Comparison of ENCODE assay signal across 1 cellular context in genomic region chr5:95283761-95284511, GRCh38.
A peak's percentile ranks its signal among the peaks of the same experiment; 100 is the strongest.
TF ChIP-seq lines count a peak whose summit lies in the region.

No MANE protein-coding gene starts in this region.

TF ChIP-seq in HEK293, 187 proteins besides CTCF, POLR2A, EP300 and RAD21 (continued from another document and continues in another):
- TF ChIP-seq ZSCAN4 (tag by site-specific recombination; IDR thresholded peaks at IDR 0.05): no peak
- TF ChIP-seq PRDM1 (tag by site-specific recombination; IDR thresholded peaks at IDR 0.05): no peak
- TF ChIP-seq ZNF747 (tag by site-specific recombination; IDR thresholded peaks at IDR 0.05): no peak
- TF ChIP-seq KLF1 (tag by site-specific recombination; IDR thresholded peaks at IDR 0.05): peak; percentile 78
- TF ChIP-seq, protein P1, sequence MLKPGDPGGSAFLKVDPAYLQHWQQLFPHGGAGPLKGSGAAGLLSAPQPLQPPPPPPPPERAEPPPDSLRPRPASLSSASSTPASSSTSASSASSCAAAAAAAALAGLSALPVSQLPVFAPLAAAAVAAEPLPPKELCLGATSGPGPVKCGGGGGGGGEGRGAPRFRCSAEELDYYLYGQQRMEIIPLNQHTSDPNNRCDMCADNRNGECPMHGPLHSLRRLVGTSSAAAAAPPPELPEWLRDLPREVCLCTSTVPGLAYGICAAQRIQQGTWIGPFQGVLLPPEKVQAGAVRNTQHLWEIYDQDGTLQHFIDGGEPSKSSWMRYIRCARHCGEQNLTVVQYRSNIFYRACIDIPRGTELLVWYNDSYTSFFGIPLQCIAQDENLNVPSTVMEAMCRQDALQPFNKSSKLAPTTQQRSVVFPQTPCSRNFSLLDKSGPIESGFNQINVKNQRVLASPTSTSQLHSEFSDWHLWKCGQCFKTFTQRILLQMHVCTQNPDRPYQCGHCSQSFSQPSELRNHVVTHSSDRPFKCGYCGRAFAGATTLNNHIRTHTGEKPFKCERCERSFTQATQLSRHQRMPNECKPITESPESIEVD (tag by site-specific recombination; IDR thresholded peaks at IDR 0.05): no peak
- TF ChIP-seq ZNF302 (tag by site-specific recombination; IDR thresholded peaks at IDR 0.05; ENCODE audit: low read depth): no peak
- no peak for TF ChIP-seq ZNF768 (tag by site-specific recombination; IDR thresholded peaks at IDR 0.05)
- TF ChIP-seq SCRT2 (tag by site-specific recombination; IDR thresholded peaks at IDR 0.05): 0 out of 2 replicates have a peak, but pooled peaks have one; percentile 59
- no peak for TF ChIP-seq ZNF280C (tag by site-specific recombination; IDR thresholded peaks at IDR 0.05)
- TF ChIP-seq, protein P2, sequence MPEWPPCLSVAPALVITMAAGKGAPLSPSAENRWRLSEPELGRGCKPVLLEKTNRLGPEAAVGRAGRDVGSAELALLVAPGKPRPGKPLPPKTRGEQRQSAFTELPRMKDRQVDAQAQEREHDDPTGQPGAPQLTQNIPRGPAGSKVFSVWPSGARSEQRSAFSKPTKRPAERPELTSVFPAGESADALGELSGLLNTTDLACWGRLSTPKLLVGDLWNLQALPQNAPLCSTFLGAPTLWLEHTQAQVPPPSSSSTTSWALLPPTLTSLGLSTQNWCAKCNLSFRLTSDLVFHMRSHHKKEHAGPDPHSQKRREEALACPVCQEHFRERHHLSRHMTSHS (tag by site-specific recombination; IDR thresholded peaks at IDR 0.05): no peak
- no peak for TF ChIP-seq PRDM2 (tag by site-specific recombination; IDR thresholded peaks at IDR 0.05; ENCODE audit: borderline replicate concordance)
- TF ChIP-seq WT1 (tag by site-specific recombination; IDR thresholded peaks at IDR 0.05): peak; percentile 41; the same call in 1 of the 2 replicates
- TF ChIP-seq, protein P3, sequence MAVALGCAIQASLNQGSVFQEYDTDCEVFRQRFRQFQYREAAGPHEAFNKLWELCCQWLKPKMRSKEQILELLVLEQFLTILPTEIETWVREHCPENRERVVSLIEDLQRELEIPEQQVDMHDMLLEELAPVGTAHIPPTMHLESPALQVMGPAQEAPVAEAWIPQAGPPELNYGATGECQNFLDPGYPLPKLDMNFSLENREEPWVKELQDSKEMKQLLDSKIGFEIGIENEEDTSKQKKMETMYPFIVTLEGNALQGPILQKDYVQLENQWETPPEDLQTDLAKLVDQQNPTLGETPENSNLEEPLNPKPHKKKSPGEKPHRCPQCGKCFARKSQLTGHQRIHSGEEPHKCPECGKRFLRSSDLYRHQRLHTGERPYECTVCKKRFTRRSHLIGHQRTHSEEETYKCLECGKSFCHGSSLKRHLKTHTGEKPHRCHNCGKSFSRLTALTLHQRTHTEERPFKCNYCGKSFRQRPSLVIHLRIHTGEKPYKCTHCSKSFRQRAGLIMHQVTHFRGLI (tag by site-specific recombination; IDR thresholded peaks at IDR 0.05): peak; percentile 68
- no peak for TF ChIP-seq ZBTB17 (tag by site-specific recombination; IDR thresholded peaks at IDR 0.05)
- TF ChIP-seq KLF8 (tag by site-specific recombination; IDR thresholded peaks at IDR 0.05): peak; percentile 71; the same call in 1 of the 2 replicates
- no peak for TF ChIP-seq ZNF580 (tag by site-specific recombination; IDR thresholded peaks at IDR 0.05)
- no peak for TF ChIP-seq HIC1 (tag by site-specific recombination; IDR thresholded peaks at IDR 0.05)
- no peak for TF ChIP-seq ZNF658 (tag by site-specific recombination; IDR thresholded peaks at IDR 0.05)
- no peak for TF ChIP-seq SCRT1 (tag by site-specific recombination; IDR thresholded peaks at IDR 0.05; ENCODE audit: borderline replicate concordance)
- no peak for TF ChIP-seq ZNF155 (tag by site-specific recombination; IDR thresholded peaks at IDR 0.05)
- no peak for TF ChIP-seq MEIS1 (CRISPR knock-in tag; IDR thresholded peaks at IDR 0.05; ENCODE audit: borderline replicate concordance)
- no peak for TF ChIP-seq GFI1B (tag by site-specific recombination; IDR thresholded peaks at IDR 0.05)
- no peak for TF ChIP-seq ZNF560 (tag by site-specific recombination; IDR thresholded peaks at IDR 0.05; ENCODE audit: borderline replicate concordance)
- TF ChIP-seq ZNF132 (tag by site-specific recombination; IDR thresholded peaks at IDR 0.05; ENCODE audit: borderline replicate concordance): no peak
- TF ChIP-seq ZNF692 (tag by site-specific recombination; IDR thresholded peaks at IDR 0.05): peak; percentile 85
- no peak for TF ChIP-seq ZNF292 (tag by site-specific recombination; IDR thresholded peaks at IDR 0.05; ENCODE audit: borderline replicate concordance, low read depth)
- no peak for TF ChIP-seq SALL2 (tag by site-specific recombination; IDR thresholded peaks at IDR 0.05; ENCODE audit: borderline replicate concordance)
- no peak for TF ChIP-seq ZNF654 (tag by site-specific recombination; IDR thresholded peaks at IDR 0.05; ENCODE audit: low read depth)
- TF ChIP-seq GLIS2 (tag by site-specific recombination; IDR thresholded peaks at IDR 0.05): peak; percentile 91
- no peak for TF ChIP-seq TCF7L2 (IDR thresholded peaks at IDR 0.05; ENCODE audit: borderline replicate concordance, low read depth, low read length)
- TF ChIP-seq ZNF266 (tag by site-specific recombination; IDR thresholded peaks at IDR 0.05; ENCODE audit: low read depth): no peak
- peak; percentile 87 for TF ChIP-seq ZNF501 (tag by site-specific recombination; IDR thresholded peaks at IDR 0.05)
- TF ChIP-seq, protein P4, sequence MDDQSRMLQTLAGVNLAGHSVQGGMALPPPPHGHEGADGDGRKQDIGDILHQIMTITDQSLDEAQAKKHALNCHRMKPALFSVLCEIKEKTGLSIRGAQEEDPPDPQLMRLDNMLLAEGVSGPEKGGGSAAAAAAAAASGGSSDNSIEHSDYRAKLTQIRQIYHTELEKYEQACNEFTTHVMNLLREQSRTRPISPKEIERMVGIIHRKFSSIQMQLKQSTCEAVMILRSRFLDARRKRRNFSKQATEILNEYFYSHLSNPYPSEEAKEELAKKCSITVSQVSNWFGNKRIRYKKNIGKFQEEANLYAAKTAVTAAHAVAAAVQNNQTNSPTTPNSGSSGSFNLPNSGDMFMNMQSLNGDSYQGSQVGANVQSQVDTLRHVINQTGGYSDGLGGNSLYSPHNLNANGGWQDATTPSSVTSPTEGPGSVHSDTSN (CRISPR knock-in tag; IDR thresholded peaks at IDR 0.05): no peak
- no peak for TF ChIP-seq ZFP41 (tag by site-specific recombination; IDR thresholded peaks at IDR 0.05; ENCODE audit: borderline replicate concordance)
- no peak for TF ChIP-seq ZNF585B (tag by site-specific recombination; IDR thresholded peaks at IDR 0.05)
- no peak for TF ChIP-seq ZNF514 (tag by site-specific recombination; IDR thresholded peaks at IDR 0.05)
- no peak for TF ChIP-seq SETDB1 (IDR thresholded peaks at IDR 0.05; ENCODE audit: insufficient read length, low read length)
- TF ChIP-seq ZFP3 (tag by site-specific recombination; IDR thresholded peaks at IDR 0.05; ENCODE audit: low read depth): no peak; the same call in 1 of the 2 replicates
- TF ChIP-seq ZNF2 (tag by site-specific recombination; IDR thresholded peaks at IDR 0.05): peak; percentile 83
- TF ChIP-seq ZNF416 (tag by site-specific recombination; IDR thresholded peaks at IDR 0.05): no peak
- no peak for TF ChIP-seq ZNF555 (tag by site-specific recombination; conservative IDR thresholded peaks at IDR 0.05)
- TF ChIP-seq KLF7 (tag by site-specific recombination; IDR thresholded peaks at IDR 0.05; ENCODE audit: borderline replicate concordance): no peak
- no peak for TF ChIP-seq BCL11A (tag by site-specific recombination; IDR thresholded peaks at IDR 0.05; ENCODE audit: low read depth)
